ENCODE assay signal across 8 cellular contexts in the genomic region with DNA sequence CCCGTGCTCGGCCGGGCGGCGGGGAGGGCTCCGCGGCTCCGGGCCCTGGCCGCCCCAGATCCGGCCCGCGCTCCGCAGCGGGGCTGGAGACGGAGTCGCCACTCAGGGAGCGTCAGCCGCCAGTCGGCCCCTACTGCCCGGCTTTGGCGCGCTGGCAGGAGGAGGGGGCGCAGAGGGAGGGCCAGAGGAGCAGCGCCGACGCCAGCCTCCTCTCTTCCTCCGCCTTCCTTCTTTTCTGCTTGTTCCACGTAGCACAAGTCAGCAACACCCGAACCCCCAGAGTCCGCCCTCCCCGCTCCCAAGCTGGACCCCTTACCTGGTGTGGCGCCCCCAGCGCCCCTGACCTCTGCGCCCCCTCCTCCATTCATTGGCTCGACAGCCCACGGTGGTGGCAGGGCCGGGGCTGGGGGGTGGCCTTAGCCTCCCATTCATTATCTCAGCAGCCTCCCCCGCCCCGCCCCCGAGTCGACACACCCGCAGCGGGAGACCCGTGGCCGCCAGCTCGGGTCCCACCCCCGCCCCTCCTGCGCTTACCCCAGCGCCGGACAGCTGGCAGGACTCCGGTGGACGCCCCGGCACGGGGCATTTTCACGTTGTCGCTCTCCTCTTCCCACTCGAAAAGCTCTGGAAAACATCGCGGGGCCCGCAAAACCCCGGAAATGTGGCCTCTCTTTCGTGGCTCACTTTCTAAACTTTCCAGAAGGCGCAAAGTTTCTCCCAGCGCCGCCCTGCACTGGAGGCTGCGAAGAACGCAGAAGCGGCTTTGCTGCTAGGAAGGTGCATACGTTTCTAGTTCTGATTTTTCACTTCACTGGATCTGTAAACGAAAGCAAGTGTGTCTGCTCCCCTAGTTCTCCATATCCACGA. TPM values are rescaled to one million over a fixed set of nuclear protein-coding genes. Genes with fewer than 3 reads are reported as not detected.
DNase-seq lines count a peak whose midpoint lies in the region; ATAC-seq and TF ChIP-seq lines count a peak whose summit lies in the region.

A gene with protein sequence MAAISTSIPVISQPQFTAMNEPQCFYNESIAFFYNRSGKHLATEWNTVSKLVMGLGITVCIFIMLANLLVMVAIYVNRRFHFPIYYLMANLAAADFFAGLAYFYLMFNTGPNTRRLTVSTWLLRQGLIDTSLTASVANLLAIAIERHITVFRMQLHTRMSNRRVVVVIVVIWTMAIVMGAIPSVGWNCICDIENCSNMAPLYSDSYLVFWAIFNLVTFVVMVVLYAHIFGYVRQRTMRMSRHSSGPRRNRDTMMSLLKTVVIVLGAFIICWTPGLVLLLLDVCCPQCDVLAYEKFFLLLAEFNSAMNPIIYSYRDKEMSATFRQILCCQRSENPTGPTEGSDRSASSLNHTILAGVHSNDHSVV (minus strand): TSS at position 135 of the 867 bp plus-strand sequence. CDS start 66,353 bp downstream, outside the sequence.

- no peak for TF ChIP-seq CTCF in esophagus muscularis mucosa (IDR thresholded peaks at IDR 0.05)
- no peak for TF ChIP-seq CTCF in type B pancreatic cell (conservative IDR thresholded peaks at IDR 0.05)

- H3K27ac Mint-ChIP-seq in type B pancreatic cell, result peak within 1 kb of the TSS; percentile 96

- under 1% methylated on average over 12 of the region's 71 CpGs for WGBS in esophagus muscularis mucosa

- H3K27me3 ChIP-seq in esophagus muscularis mucosa, result peaks cover 0 to 57% (median 11%) of the 10 kb centered on the region in 4 donors
- H3K27me3 ChIP-seq in mucosa of rectum (ENCODE audit: control insufficient read depth in 2 of 2, insufficient read depth in 2 of 2, low read length in 2 of 2), result no peaks in the 10 kb centered on the region

- peak; percentile 58 for DNase-seq in Ammon's horn (ENCODE audit: low spot score)
- peak; percentile 71 for DNase-seq in SK-N-DZ (ENCODE audit: low spot score)
- no peak for DNase-seq in esophagus muscularis mucosa (ENCODE audit: extremely low spot score)
- DNase-seq in type B pancreatic cell (ENCODE audit: extremely low spot score, unreplicated experiment), result peak; percentile 77
- DNase-seq in NCI-H1436 treated with DMSO at 0.1 percent for 48 hours (lab: John Stamatoyannopoulos, UW), result no peak
- DNase-seq in NK-92 treated with Interleukin-12 subunit alpha and Interleukin-12 subunit beta, amount 100 ng/mL, for 24 hours (lab: John Stamatoyannopoulos, UW), result no peak

- H3K9me3 ChIP-seq in esophagus muscularis mucosa (no peaks in the 10 kb centered on the region), mucosa of rectum (ENCODE audit: control insufficient read depth in 2 of 2, low read length in 2 of 2) (no peaks in the 10 kb centered on the region)

- intact Hi-C loops in esophagus muscularis mucosa (cut with DNase I), result loop anchor here (5.0 kb wide), 1 partner anchor 259 kb away; no protein-coding TSS in a partner anchor

- H3K9ac ChIP-seq in mucosa of rectum (ENCODE audit: low read depth in 1 of 2, low read length in 2 of 2), result peak within 1 kb of the TSS; percentile 76 to 91

- no peak for TF ChIP-seq POLR2A in esophagus muscularis mucosa (IDR thresholded peaks at IDR 0.05; ENCODE audit: low read depth)

- H3K9me3 Mint-ChIP-seq in type B pancreatic cell, result no peaks in the 10 kb centered on the region

- H3K4me3 ChIP-seq in esophagus muscularis mucosa, result peak within 1 kb of the TSS; percentile 59 to 77 (median 66)
- H3K4me3 ChIP-seq in mucosa of rectum (ENCODE audit: low read length in 2 of 2), result peak within 1 kb of the TSS; percentile 81 to 87

- no peaks in the 10 kb centered on the region for H3K36me3 Mint-ChIP-seq in type B pancreatic cell

- peaks cover 36% of the 10 kb centered on the region for H3K27me3 Mint-ChIP-seq in type B pancreatic cell

- no peaks in the 10 kb centered on the region for H3K36me3 ChIP-seq in esophagus muscularis mucosa
- H3K36me3 ChIP-seq in mucosa of rectum (ENCODE audit: control insufficient read depth in 2 of 2, insufficient read depth in 2 of 2, low read length in 2 of 2), result no peaks in the 10 kb centered on the region

- no peak for TF ChIP-seq EP300 in esophagus muscularis mucosa (IDR thresholded peaks at IDR 0.05)

- H3K4me1 ChIP-seq in esophagus muscularis mucosa (peaks cover 8 to 23% (median 20%) of the 10 kb centered on the region in 4 donors), mucosa of rectum (ENCODE audit: control insufficient read depth in 2 of 2, insufficient read depth in 2 of 2, low read length in 2 of 2) (peaks cover 14 to 17% of the 10 kb centered on the region in 2 donors)

- peak; percentile 24 for ATAC-seq in GM21423 (IDR thresholded peaks at IDR 0.05; ENCODE audit: unreplicated experiment)

- H3K4me3 Mint-ChIP-seq in type B pancreatic cell, result peak within 1 kb of the TSS; percentile 95

- H3K4me1 Mint-ChIP-seq in type B pancreatic cell (ENCODE audit: unreplicated experiment), result peaks cover 48% of the 10 kb centered on the region

- H3K27ac ChIP-seq in esophagus muscularis mucosa (replicated peaks in 1 of 4) (peak within 1 kb of the TSS; percentile 74 to 87 (median 84)), mucosa of rectum (ENCODE audit: low read depth in 2 of 2, low read length in 2 of 2) (peak within 1 kb of the TSS; percentile 89 to 91)

RNA-seq across cellular contexts. Expression of the gene that starts here (rescaled TPM):
- 16.5 and 16.7 TPM in 2 replicates for polyA plus RNA-seq in SK-N-DZ (2014; cell fraction: cytosol; rRNA removed)
- 6.5 and 8.1 TPM in 2 replicates for polyA plus RNA-seq in SK-N-DZ (2014; cell fraction: nucleus; rRNA removed)
- total RNA-seq in esophagus muscularis mucosa, result 10 to 100 TPM; 34.1 to 55.5 (median 48.8) TPM
- total RNA-seq in type B pancreatic cell (ENCODE audit: low replicate concordance), result 15.3 and 32.8 TPM in 2 replicates

Comparison
In these comparisons a context has a peak if more than half of its experiments do, and no peak if none do; other contexts are left out.
1. DNase-seq: peak in Ammon's horn (single experiment), SK-N-DZ (single experiment) and type B pancreatic cell (single experiment); none in esophagus muscularis mucosa (single experiment), NCI-H1436 treated with DMSO at 0.1 percent for 48 hours (single experiment) and NK-92 treated with Interleukin-12 subunit alpha and Interleukin-12 subunit beta, amount 100 ng/mL, for 24 hours (single experiment).